1 cellular context compared by ENCODE assay signal in the genomic region with DNA sequence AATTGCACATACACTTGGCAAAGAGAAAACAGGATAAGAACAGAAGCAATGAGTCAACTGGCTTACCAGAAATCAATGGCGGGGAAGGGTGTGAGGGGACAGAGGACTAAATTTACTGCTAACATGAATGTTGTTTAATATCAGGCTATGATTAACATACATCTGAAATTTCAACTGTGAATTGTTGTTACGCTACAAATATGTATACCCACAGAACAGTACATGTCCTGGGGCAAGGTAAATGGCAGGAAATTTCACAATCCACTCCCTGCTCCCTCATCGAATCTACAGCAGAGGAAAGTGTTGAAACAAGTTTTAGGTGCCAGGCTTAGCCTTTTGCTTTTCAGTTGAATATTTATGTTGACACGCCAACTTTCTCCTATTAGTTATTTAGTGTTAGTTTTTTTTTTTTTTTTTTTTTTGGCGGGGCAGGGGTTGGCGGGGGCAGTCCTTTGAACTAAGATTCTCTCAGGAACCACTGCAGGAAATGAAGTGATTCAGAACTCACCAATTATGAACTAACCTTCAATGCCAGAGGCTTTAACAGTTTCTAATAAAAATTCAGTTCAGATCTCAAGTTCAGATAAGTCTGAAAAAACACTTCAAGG.
TF ChIP-seq lines count a peak whose summit lies in the region.

No MANE protein-coding gene starts in this region.

TF ChIP-seq in GM23338, 12 proteins besides CTCF, POLR2A, EP300 and RAD21 (continued from another document):
- TF ChIP-seq, protein P1, sequence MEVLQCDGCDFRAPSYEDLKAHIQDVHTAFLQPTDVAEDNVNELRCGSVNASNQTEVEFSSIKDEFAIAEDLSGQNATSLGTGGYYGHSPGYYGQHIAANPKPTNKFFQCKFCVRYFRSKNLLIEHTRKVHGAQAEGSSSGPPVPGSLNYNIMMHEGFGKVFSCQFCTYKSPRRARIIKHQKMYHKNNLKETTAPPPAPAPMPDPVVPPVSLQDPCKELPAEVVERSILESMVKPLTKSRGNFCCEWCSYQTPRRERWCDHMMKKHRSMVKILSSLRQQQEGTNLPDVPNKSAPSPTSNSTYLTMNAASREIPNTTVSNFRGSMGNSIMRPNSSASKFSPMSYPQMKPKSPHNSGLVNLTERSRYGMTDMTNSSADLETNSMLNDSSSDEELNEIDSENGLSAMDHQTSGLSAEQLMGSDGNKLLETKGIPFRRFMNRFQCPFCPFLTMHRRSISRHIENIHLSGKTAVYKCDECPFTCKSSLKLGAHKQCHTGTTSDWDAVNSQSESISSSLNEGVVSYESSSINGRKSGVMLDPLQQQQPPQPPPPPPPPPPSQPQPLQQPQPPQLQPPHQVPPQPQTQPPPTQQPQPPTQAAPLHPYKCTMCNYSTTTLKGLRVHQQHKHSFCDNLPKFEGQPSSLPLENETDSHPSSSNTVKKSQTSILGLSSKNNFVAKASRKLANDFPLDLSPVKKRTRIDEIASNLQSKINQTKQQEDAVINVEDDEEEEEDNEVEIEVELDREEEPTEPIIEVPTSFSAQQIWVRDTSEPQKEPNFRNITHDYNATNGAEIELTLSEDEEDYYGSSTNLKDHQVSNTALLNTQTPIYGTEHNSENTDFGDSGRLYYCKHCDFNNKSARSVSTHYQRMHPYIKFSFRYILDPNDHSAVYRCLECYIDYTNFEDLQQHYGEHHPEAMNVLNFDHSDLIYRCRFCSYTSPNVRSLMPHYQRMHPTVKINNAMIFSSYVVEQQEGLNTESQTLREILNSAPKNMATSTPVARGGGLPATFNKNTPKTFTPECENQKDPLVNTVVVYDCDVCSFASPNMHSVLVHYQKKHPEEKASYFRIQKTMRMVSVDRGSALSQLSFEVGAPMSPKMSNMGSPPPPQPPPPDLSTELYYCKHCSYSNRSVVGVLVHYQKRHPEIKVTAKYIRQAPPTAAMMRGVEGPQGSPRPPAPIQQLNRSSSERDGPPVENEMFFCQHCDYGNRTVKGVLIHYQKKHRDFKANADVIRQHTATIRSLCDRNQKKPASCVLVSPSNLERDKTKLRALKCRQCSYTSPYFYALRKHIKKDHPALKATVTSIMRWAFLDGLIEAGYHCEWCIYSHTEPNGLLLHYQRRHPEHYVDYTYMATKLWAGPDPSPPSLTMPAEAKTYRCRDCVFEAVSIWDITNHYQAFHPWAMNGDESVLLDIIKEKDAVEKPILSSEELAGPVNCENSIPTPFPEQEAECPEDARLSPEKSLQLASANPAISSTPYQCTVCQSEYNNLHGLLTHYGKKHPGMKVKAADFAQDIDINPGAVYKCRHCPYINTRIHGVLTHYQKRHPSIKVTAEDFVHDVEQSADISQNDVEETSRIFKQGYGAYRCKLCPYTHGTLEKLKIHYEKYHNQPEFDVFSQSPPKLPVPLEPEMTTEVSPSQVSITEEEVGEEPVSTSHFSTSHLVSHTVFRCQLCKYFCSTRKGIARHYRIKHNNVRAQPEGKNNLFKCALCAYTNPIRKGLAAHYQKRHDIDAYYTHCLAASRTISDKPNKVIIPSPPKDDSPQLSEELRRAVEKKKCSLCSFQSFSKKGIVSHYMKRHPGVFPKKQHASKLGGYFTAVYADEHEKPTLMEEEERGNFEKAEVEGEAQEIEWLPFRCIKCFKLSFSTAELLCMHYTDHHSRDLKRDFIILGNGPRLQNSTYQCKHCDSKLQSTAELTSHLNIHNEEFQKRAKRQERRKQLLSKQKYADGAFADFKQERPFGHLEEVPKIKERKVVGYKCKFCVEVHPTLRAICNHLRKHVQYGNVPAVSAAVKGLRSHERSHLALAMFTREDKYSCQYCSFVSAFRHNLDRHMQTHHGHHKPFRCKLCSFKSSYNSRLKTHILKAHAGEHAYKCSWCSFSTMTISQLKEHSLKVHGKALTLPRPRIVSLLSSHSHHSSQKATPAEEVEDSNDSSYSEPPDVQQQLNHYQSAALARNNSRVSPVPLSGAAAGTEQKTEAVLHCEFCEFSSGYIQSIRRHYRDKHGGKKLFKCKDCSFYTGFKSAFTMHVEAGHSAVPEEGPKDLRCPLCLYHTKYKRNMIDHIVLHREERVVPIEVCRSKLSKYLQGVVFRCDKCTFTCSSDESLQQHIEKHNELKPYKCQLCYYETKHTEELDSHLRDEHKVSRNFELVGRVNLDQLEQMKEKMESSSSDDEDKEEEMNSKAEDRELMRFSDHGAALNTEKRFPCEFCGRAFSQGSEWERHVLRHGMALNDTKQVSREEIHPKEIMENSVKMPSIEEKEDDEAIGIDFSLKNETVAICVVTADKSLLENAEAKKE (CRISPR knock-in tag; IDR thresholded peaks at IDR 0.05): no peak
- TF ChIP-seq, protein P2, sequence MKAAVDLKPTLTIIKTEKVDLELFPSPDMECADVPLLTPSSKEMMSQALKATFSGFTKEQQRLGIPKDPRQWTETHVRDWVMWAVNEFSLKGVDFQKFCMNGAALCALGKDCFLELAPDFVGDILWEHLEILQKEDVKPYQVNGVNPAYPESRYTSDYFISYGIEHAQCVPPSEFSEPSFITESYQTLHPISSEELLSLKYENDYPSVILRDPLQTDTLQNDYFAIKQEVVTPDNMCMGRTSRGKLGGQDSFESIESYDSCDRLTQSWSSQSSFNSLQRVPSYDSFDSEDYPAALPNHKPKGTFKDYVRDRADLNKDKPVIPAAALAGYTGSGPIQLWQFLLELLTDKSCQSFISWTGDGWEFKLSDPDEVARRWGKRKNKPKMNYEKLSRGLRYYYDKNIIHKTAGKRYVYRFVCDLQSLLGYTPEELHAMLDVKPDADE (IDR thresholded peaks at IDR 0.05): no peak
- TF ChIP-seq NANOG (IDR thresholded peaks at IDR 0.05; ENCODE audit: borderline replicate concordance) (no peak), ZNF331 (CRISPR knock-in tag; IDR thresholded peaks at IDR 0.05; ENCODE audit: low read depth) (no peak)
